Comparison of ENCODE assay signal across 2 cellular contexts in genomic region chr17:60554377-60554788, GRCh38.
TF ChIP-seq lines count a peak whose summit lies in the region.

No MANE protein-coding gene starts in this region.

TF ChIP-seq in IMR-90, 13 proteins besides CTCF, POLR2A, EP300 and RAD21:
- no peak for TF ChIP-seq MAFK (IDR thresholded peaks at IDR 0.05; ENCODE audit: low read depth, low read length)
- TF ChIP-seq CEBPB (IDR thresholded peaks at IDR 0.05; ENCODE audit: low read depth, low read length) = peak; percentile 55
- TF ChIP-seq RCOR1 (IDR thresholded peaks at IDR 0.05; ENCODE audit: insufficient replicate concordance, low read length) = peak; percentile 76

TF ChIP-seq in K562, 482 proteins besides CTCF, POLR2A, EP300 and RAD21:
- no peak for TF ChIP-seq HDGF (IDR thresholded peaks at IDR 0.05)
- no peak for TF ChIP-seq HBP1 (CRISPR knock-in tag; IDR thresholded peaks at IDR 0.05)
- no peak for TF ChIP-seq ZNF79 (CRISPR knock-in tag; IDR thresholded peaks at IDR 0.05; ENCODE audit: low read depth)
- TF ChIP-seq SP1 (CRISPR knock-in tag; IDR thresholded peaks at IDR 0.05) = no peak
- TF ChIP-seq ZNF121 (CRISPR knock-in tag; conservative IDR thresholded peaks at IDR 0.05) = peak; percentile 75
- peak; percentile 9 for TF ChIP-seq RBM25 (IDR thresholded peaks at IDR 0.05; ENCODE audit: low read depth, low read length, severe bottlenecking)
- TF ChIP-seq MEIS2 (IDR thresholded peaks at IDR 0.05; ENCODE audit: partially characterized antibody) = no peak
